Comparison of ENCODE assay signal across 9 cellular contexts in genomic region chr3:101851072-101851471, GRCh38. TPM values are rescaled to one million over a fixed set of nuclear protein-coding genes. Genes with fewer than 3 reads are reported as not detected.
DNase-seq lines count a peak whose midpoint lies in the region; ATAC-seq and TF ChIP-seq lines count a peak whose summit lies in the region.
"Had no signal": no experiment of that assay in that cellular context is flagged by ENCODE, and none has a peak within 500 bp of the region (broad histone marks: within the 10 kb centered on the region; RNA-seq: fewer than 3 reads in every experiment).

No MANE protein-coding gene starts in this region.

- H3K36me3 ChIP-seq in heart right ventricle (peaks cover 0 to 46% (median 41%) of the 10 kb centered on the region in 9 donors), mesenchymal stem cell (ENCODE audit: control insufficient read depth in 1 of 2, insufficient read depth in 2 of 2, low read depth in 1 of 2, low read length in 2 of 2) (peaks cover 11 to 43% of the 10 kb centered on the region in 2 experiments), urinary bladder (ENCODE audit: insufficient read depth) (peaks cover 7% of the 10 kb centered on the region)

- no peak overlapping the region for H4K8ac ChIP-seq in mesenchymal stem cell (ENCODE audit: low read length)

- no peak overlapping the region for H2BK120ac ChIP-seq in mesenchymal stem cell (ENCODE audit: low read depth, low read length)

- H3K4ac ChIP-seq in mesenchymal stem cell (ENCODE audit: low read depth in 1 of 2, low read length in 2 of 2), result no peak overlapping the region

- ATAC-seq in heart right ventricle (peak in 1 of 8 donors; percentile 6), Right ventricle myocardium inferior (no peak), HG03196 (IDR thresholded peaks at IDR 0.05; ENCODE audit: unreplicated experiment) (no peak)

- H3K18ac ChIP-seq in mesenchymal stem cell (ENCODE audit: low read depth in 1 of 2, low read length in 2 of 2), result no peak overlapping the region

- H3K14ac ChIP-seq in mesenchymal stem cell (ENCODE audit: low read length in 2 of 2), result no peak overlapping the region

- DNase-seq in heart right ventricle (no peak), Right ventricle myocardium inferior (ENCODE audit: missing footprints) (no peak), mesenchymal stem cell (peak; percentile 43), mesenteric fat pad (ENCODE audit: low spot score) (no peak)
- DNase-seq in stimulated activated CD4-positive, alpha-beta T cell treated with anti-CD3 and anti-CD28 coated beads, Interleukin-2, amount 100 ng/mL, for 48 hours, result no peak
- DNase-seq: NCI-H2227 treated with DMSO at 0.1 percent for 48 hours had no signal

- H3K27me3 ChIP-seq in heart right ventricle (no peaks in the 10 kb centered on the region), mesenchymal stem cell (ENCODE audit: control insufficient read depth in 1 of 2, insufficient read depth in 1 of 2, low read length in 2 of 2) (no peaks in the 10 kb centered on the region)

- peak overlapping the region in 2 of 5 experiments; percentile 7 to 86 for H3K27ac Mint-ChIP-seq in brain

- H3K9me3 Mint-ChIP-seq in brain, result no peaks in the 10 kb centered on the region

- TF ChIP-seq CTCF in heart right ventricle (IDR thresholded peaks at IDR 0.05) (no peak), brain (conservative IDR thresholded peaks at IDR 0.05) (no peak)

- no peak overlapping the region for H3K4me2 ChIP-seq in mesenchymal stem cell (ENCODE audit: low read length, poor library complexity, severe bottlenecking)

- H2BK15ac ChIP-seq in mesenchymal stem cell (ENCODE audit: low read depth, poor library complexity, severe bottlenecking), result no peak overlapping the region

- H3K4me3 ChIP-seq in heart right ventricle, result peak overlapping the region; percentile 58 to 97 (median 90)
- H3K4me3 ChIP-seq in mesenchymal stem cell (ENCODE audit: insufficient read depth in 1 of 2, low read depth in 1 of 2, low read length in 2 of 2), result peak overlapping the region; percentile 29 to 92
- H3K4me3 ChIP-seq in urinary bladder (ENCODE audit: low read depth, low read length), result peak overlapping the region; percentile 97

- peaks cover 42% of the 10 kb centered on the region for H3K36me3 Mint-ChIP-seq in brain

- peaks cover 6% of the 10 kb centered on the region for H3K79me1 ChIP-seq in mesenchymal stem cell (replicated peaks; ENCODE audit: low read length, poor library complexity, severe bottlenecking)

- intact Hi-C loops in heart right ventricle (cut with DNase I), result loop anchor here in 3 of 10 donors (5.0 kb wide), 1 partner anchor 39 kb away; no protein-coding TSS in a partner anchor
- intact Hi-C loops in Right ventricle myocardium inferior (cut with DNase I), result loop anchor here (2.0 kb wide), 1 partner anchor 280 kb away; no protein-coding TSS in a partner anchor

- no peak overlapping the region for H2BK5ac ChIP-seq in mesenchymal stem cell (ENCODE audit: low read depth, low read length, poor library complexity, severe bottlenecking)

- no peak overlapping the region for H2AFZ ChIP-seq in mesenchymal stem cell (ENCODE audit: low read depth, low read length)

- H3K4me1 ChIP-seq in heart right ventricle (peaks cover 0 to 62% (median 14%) of the 10 kb centered on the region in 9 donors), mesenchymal stem cell (ENCODE audit: control insufficient read depth, insufficient read depth, low read depth, low read length) (peaks cover 7% of the 10 kb centered on the region), urinary bladder (ENCODE audit: insufficient read depth) (no peaks in the 10 kb centered on the region)

- H3K9ac ChIP-seq in mesenchymal stem cell (ENCODE audit: low read length), result peak overlapping the region; percentile 99

- H3K27me3 Mint-ChIP-seq in brain, result peaks cover 41% of the 10 kb centered on the region

- 21 to 25% methylated on average over 2 of the region's 2 CpGs for WGBS in heart right ventricle, 2 donors
- 17% methylated on average over 1 of the region's 2 CpGs for WGBS in mesenchymal stem cell
- WGBS in urinary bladder, result 23% methylated on average over 2 of the region's 2 CpGs

- H3K4me1 Mint-ChIP-seq in brain, result peaks cover 17% of the 10 kb centered on the region

- H2AK5ac ChIP-seq in mesenchymal stem cell (ENCODE audit: low read length, severe bottlenecking), result no peak overlapping the region

- H2BK12ac ChIP-seq in mesenchymal stem cell (ENCODE audit: low read length in 2 of 2), result no peak overlapping the region

- no peak overlapping the region for H3K23ac ChIP-seq in mesenchymal stem cell (ENCODE audit: low read length in 2 of 2)

- H3K4me3 Mint-ChIP-seq in brain, result peak overlapping the region; percentile 79 to 92 (median 87)

- H3K9me3 ChIP-seq in heart right ventricle, result no peaks in the 10 kb centered on the region
- H3K9me3 ChIP-seq in mesenchymal stem cell (ENCODE audit: control insufficient read depth, low read length), result no peaks in the 10 kb centered on the region

- H3K27ac ChIP-seq in heart right ventricle (peak overlapping the region; percentile 97 to 100 (median 99)), mesenchymal stem cell (ENCODE audit: low read length, poor library complexity, severe bottlenecking) (peak overlapping the region; percentile 93), urinary bladder (ENCODE audit: low read depth) (no peak overlapping the region)

- no peak overlapping the region for H4K91ac ChIP-seq in mesenchymal stem cell (ENCODE audit: low read length)

RNA-seq across cellular contexts. Expression of gene NFKBIZ, which starts 1.8 kb away (rescaled TPM):
- total RNA-seq in heart right ventricle (10 to 100 TPM in 9 of 10 donors, 1 to 10 TPM in 1; 7.7 to 26.2 (median 12.8) TPM), Right ventricle myocardium inferior (14.8 TPM), urinary bladder (31.1 TPM), mesenteric fat pad (133 TPM)
- polyA plus RNA-seq in heart right ventricle (10 to 100 TPM in 1 of 2 donors, 1 to 10 TPM in 1; 5.4 to 10.5 TPM), brain (ENCODE audit: insufficient read depth, low read depth, low replicate concordance) (0.95 TPM), urinary bladder (16.8 TPM)
- 44.7 TPM for polyA plus RNA-seq in mesenchymal stem cell (2013, experiment 1 of 2)
- 39.9 TPM for polyA plus RNA-seq in mesenchymal stem cell (2013, experiment 2 of 2)
